Comparison of ENCODE assay signal across 22 cellular contexts in the genomic region with DNA sequence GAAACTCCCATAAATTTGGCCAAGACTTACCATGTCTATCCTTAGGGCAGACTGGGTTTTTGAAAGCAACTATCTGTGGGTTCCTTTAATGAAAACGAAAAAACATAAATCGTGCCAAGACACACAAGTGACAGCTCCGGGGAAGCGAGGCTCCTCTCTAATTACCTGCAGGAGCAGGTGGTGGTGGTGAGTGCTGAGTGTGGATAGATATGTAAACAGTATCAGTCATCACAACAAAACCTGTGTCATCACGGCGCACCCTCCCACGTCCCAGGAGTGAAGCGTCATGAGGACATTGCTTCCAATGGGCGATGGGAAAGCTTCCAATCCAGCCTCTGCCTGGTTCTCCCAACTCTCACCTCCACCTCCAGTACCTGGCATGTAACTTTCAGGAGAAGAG. TPM values are rescaled to one million over a fixed set of nuclear protein-coding genes. Genes with fewer than 3 reads are reported as not detected.
DNase-seq lines count a peak whose midpoint lies in the region; ATAC-seq, FAIRE-seq and TF ChIP-seq lines count a peak whose summit lies in the region.
"Had no signal": no experiment of that assay in that cellular context is flagged by ENCODE, and none has a peak within 500 bp of the region (broad histone marks: within the 10 kb centered on the region; RNA-seq: fewer than 3 reads in every experiment).

No MANE protein-coding gene starts in this region.

- WGBS in small intestine, 3 donors = 75 to 83% (median 77%) methylated on average over 9 of the region's 9 CpGs

- no peaks in the 10 kb centered on the region for H3K36me3 ChIP-seq in bronchial epithelial cell (ENCODE audit: control insufficient read depth, insufficient read depth, low read length)
- no peaks in the 10 kb centered on the region for H3K36me3 ChIP-seq in small intestine (ENCODE audit: control insufficient read depth in 2 of 2, insufficient read depth in 2 of 2, low read length in 2 of 2)
- H3K36me3 ChIP-seq: neutrophil, upper lobe of right lung had no signal

- FAIRE-seq in bronchial epithelial cell (lab: Jason Lieb, UNC) = peak; percentile 96
- no peak for FAIRE-seq in small intestine (lab: Jason Lieb, UNC)

- TF ChIP-seq CTCF in bronchial epithelial cell (IDR thresholded peaks at IDR 0.05; ENCODE audit: insufficient read depth, low read length, severe bottlenecking) = no peak

- H3K4me3 ChIP-seq in bronchial epithelial cell (ENCODE audit: low read depth, low read length) (no peak overlapping the region), small intestine (ENCODE audit: low read depth in 1 of 2, low read length in 2 of 2) (no peak overlapping the region)
- H3K4me3 ChIP-seq: upper lobe of right lung had no signal

- H3K27ac ChIP-seq in small intestine (ENCODE audit: low read depth in 1 of 2, low read length in 1 of 2) = no peak overlapping the region
- H3K27ac ChIP-seq: KMS-11, neutrophil, upper lobe of right lung had no signal

- no peak for ATAC-seq in HG03097 (IDR thresholded peaks at IDR 0.05; ENCODE audit: low FRiP score, unreplicated experiment)
- ATAC-seq: HCT116, SK-N-SH treated with all-trans-retinoic acid at 6 μM for 48 hours, upper lobe of right lung had no signal

- no peaks in the 10 kb centered on the region for H3K9me3 ChIP-seq in small intestine (ENCODE audit: control insufficient read depth, low read depth)
- H3K9me3 ChIP-seq: neutrophil, upper lobe of right lung had no signal

- H3K4me1 ChIP-seq in small intestine (ENCODE audit: control insufficient read depth in 2 of 2, insufficient read depth in 1 of 2, low read depth in 1 of 2, low read length in 1 of 2) = no peaks in the 10 kb centered on the region
- H3K4me1 ChIP-seq: upper lobe of right lung had no signal

- H3K27me3 ChIP-seq in bronchial epithelial cell (ENCODE audit: control insufficient read depth, insufficient read depth, low read length) (no peaks in the 10 kb centered on the region), small intestine (ENCODE audit: control insufficient read depth in 2 of 2, insufficient read depth in 2 of 2, low read length in 2 of 2) (no peaks in the 10 kb centered on the region)
- H3K27me3 ChIP-seq: upper lobe of right lung had no signal

- peak; percentile 94 for DNase-seq in COLO668 (lab: John Stamatoyannopoulos, UW; ENCODE audit: unreplicated experiment)
- DNase-seq in NCI-H1436 treated with DMSO at 0.1 percent for 48 hours (lab: John Stamatoyannopoulos, UW) = peak; percentile 53
- DNase-seq in NCI-H510A treated with DMSO at 0.1 percent for 48 hours (lab: John Stamatoyannopoulos, UW) = peak; percentile 93
- peak; percentile 92 for DNase-seq in bronchial epithelial cell (ENCODE audit: low read depth)
- no peak for DNase-seq in small intestine
- DNase-seq in HT-29 (ENCODE audit: low spot score) = no peak
- no peak for DNase-seq in activated CD8-positive, alpha-beta memory T cell treated with anti-CD3 and anti-CD28 coated beads, Interleukin-2, amount 50 U/mL, for 48 hours
- DNase-seq: activated CD4-positive, alpha-beta T cell treated with anti-CD3 and anti-CD28 coated beads for 48 hours; activated naive CD4-positive, alpha-beta T cell; anterior cingulate cortex; EL; foreskin fibroblast; left cardiac atrium; NCI-H1694; OCI-M1; stimulated activated naive CD4-positive, alpha-beta T cell treated with Interleukin-2 at 50 U/mL for 16 hours; upper lobe of right lung had no signal

RNA-seq across cellular contexts. Expression of a gene that starts 31.3 kb away (rescaled TPM):
- 17.9 and 22.0 TPM in 2 replicates for total RNA-seq in bronchial epithelial cell
- polyA plus RNA-seq in small intestine = 10 to 100 TPM in 1 of 3 donors, 1 to 10 TPM in 2; 3.8 to 44.8 (median 3.8) TPM
- not detected in 2 replicates for total RNA-seq in HT-29 (2014; rRNA removed; shearing (Covaris generic))

Comparison
In these comparisons a context has a peak if more than half of its experiments do, and no peak if none do; other contexts are left out.
1. DNase-seq: peak in COLO668 (single experiment), NCI-H1436 treated with DMSO at 0.1 percent for 48 hours (single experiment), NCI-H510A treated with DMSO at 0.1 percent for 48 hours (single experiment) and bronchial epithelial cell (single experiment); none in small intestine (single experiment), HT-29 (single experiment) and activated CD8-positive, alpha-beta memory T cell treated with anti-CD3 and anti-CD28 coated beads, Interleukin-2, amount 50 U/mL, for 48 hours (single experiment).
2. RNA of a gene that starts 31.3 kb away (total RNA-seq): 17.9 to 22.0 TPM in bronchial epithelial cell; not detected in HT-29; every median in the first group is over 10 times any median in the second.